In the genomic region with DNA sequence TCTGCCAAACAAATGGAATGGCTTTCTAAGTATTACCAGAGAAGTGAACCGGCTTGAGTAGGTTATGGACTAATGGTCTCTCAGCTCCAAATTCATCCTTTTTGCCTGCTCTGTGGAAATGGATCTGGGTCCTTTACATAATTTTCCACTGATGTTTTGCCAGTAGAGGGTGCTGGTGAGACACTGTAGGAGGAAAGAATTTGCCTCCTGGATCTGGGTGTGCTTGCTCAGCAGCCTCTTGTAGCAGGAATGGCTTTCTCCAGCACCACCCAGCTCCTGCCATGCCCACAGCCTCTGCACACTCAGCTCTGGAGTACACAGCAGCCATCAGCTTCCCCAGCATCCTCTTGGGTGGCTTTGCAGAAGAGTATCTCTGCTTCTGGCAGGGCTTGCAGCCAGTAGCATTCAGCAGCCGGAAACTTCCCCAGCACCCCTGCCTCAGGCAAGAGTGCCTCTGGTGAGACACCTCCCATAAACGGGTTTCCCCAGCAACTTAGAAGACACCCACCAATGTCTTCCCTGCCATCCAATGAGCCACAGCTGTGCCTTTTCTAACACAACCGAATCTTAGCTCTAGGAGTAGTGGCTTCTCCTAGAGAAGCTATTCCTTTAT, we compare ENCODE assay signal across 9 cellular contexts.
DNase-seq lines count a peak whose midpoint lies in the region; ATAC-seq and TF ChIP-seq lines count a peak whose summit lies in the region.
"Had no signal": no experiment of that assay in that cellular context is flagged by ENCODE, and none has a peak within 500 bp of the region (broad histone marks: within the 10 kb centered on the region; RNA-seq: fewer than 3 reads in every experiment).

No MANE protein-coding gene starts in this region.

- H3K9ac ChIP-seq in DND-41 (ENCODE audit: low read depth, low read length) = no peak overlapping the region

- ATAC-seq in DND-41 (ENCODE audit: insufficient read depth, low read depth) (peak; percentile 64; the same call in 2 of the 3 replicates), heart right ventricle (no peak)

- whole genome bisulfite sequencing in testis, 2 donors = 56% methylated on average over 4 of the region's 4 CpGs
- 56% methylated on average over 4 of the region's 4 CpGs for WGBS in heart right ventricle, 2 donors

- H3K9me3 ChIP-seq in DND-41 (ENCODE audit: insufficient read depth, low read length, severe bottlenecking) (no peaks in the 10 kb centered on the region), OCI-LY7 (ENCODE audit: low read length) (no peaks in the 10 kb centered on the region), testis (no peaks in the 10 kb centered on the region), heart right ventricle (peaks cover 0 to 11% (median 0%) of the 10 kb centered on the region in 11 donors)
- H3K9me3 ChIP-seq: neutrophil had no signal

- DNase-seq in DND-41 = peak; percentile 33
- DNase-seq in HEK293T (ENCODE audit: extremely low spot score) = peak; percentile 81
- DNase-seq in OCI-LY7 (ENCODE audit: low spot score) = peak; percentile 43
- DNase-seq in fibroblast of mammary gland (ENCODE audit: low read depth) = peak; percentile 18
- peak; percentile 44 for DNase-seq in testis
- DNase-seq in GOT3 (lab: John Stamatoyannopoulos, UW) = no peak
- no peak for DNase-seq in NCI-H187 treated with DMSO at 0.1 percent for 48 hours (lab: John Stamatoyannopoulos, UW)
- no peak for DNase-seq in heart right ventricle

- TF ChIP-seq CTCF in DND-41 (IDR thresholded peaks at IDR 0.05; ENCODE audit: borderline replicate concordance, extremely low read depth, low read length, poor library complexity, severe bottlenecking) = peak; percentile 78
- peak; percentile 78 for TF ChIP-seq CTCF in OCI-LY7 (conservative IDR thresholded peaks at IDR 0.05; ENCODE audit: low read length)
- TF ChIP-seq CTCF in fibroblast of mammary gland (conservative IDR thresholded peaks at IDR 0.05; ENCODE audit: control insufficient read depth, insufficient read depth, low read depth, low read length) = peak; percentile 39
- TF ChIP-seq CTCF in testis (IDR thresholded peaks at IDR 0.05) = peak in 2 of 3 experiments; percentile 24 to 31
- TF ChIP-seq CTCF in heart right ventricle (IDR thresholded peaks at IDR 0.05) = peak in 2 of 9 donors; percentile 22 to 44

- no TSS peak for BruUV-seq in OCI-LY7 (replicated peaks; lab: Mats Ljungman, UMichigan)

- CTCF ChIA-PET in HEK293T (lab: Yijun Ruan, JAX) = interaction anchor here (0.6 to 1.5 kb wide), 10 partner anchors 13 to 551 kb away, joined by 3 to 6 read pairs (median 3); no protein-coding TSS in a partner anchor
- CTCF ChIA-PET in OCI-LY7 (lab: Charles Lee; ENCODE audit: unreplicated experiment) = no interaction called here

- H3K79me2 ChIP-seq in DND-41 (ENCODE audit: insufficient read depth, low read length) = no peaks in the 10 kb centered on the region
- H3K79me2 ChIP-seq in OCI-LY7 (ENCODE audit: insufficient read depth, low read depth, low read length) = no peaks in the 10 kb centered on the region

- H3K4me3 ChIP-seq in DND-41 (ENCODE audit: low read depth in 1 of 2, low read length in 2 of 2) = no peak overlapping the region
- H3K4me3 ChIP-seq in OCI-LY7 (ENCODE audit: low read depth, low read length, poor library complexity, severe bottlenecking) = no peak overlapping the region
- no peak overlapping the region for H3K4me3 ChIP-seq in fibroblast of mammary gland (ENCODE audit: control insufficient read depth, low read depth, low read length)
- H3K4me3 ChIP-seq in testis = no peak overlapping the region
- no peak overlapping the region for H3K4me3 ChIP-seq in heart right ventricle

- H3K4me2 ChIP-seq in DND-41 (ENCODE audit: insufficient read depth, low read length) (no peak overlapping the region), OCI-LY7 (ENCODE audit: low read length) (no peak overlapping the region)

- H3K27ac ChIP-seq in DND-41 (ENCODE audit: low read length) = no peak overlapping the region
- H3K27ac ChIP-seq in OCI-LY7 (ENCODE audit: low read depth, low read length, poor library complexity, severe bottlenecking) = no peak overlapping the region
- no peak overlapping the region for H3K27ac ChIP-seq in testis
- no peak overlapping the region for H3K27ac ChIP-seq in heart right ventricle
- H3K27ac ChIP-seq: neutrophil had no signal

- H4K20me1 ChIP-seq in DND-41 (ENCODE audit: insufficient read depth, low read length) (no peaks in the 10 kb centered on the region), OCI-LY7 (ENCODE audit: insufficient read depth, low read length) (no peaks in the 10 kb centered on the region)

- H3K36me3 ChIP-seq in DND-41 (ENCODE audit: insufficient read depth, low read length) (no peaks in the 10 kb centered on the region), OCI-LY7 (ENCODE audit: insufficient read depth, low read length) (no peaks in the 10 kb centered on the region), testis (ENCODE audit: low read depth, missing control alignments) (no peaks in the 10 kb centered on the region), heart right ventricle (no peaks in the 10 kb centered on the region)
- H3K36me3 ChIP-seq: neutrophil had no signal

- H2AFZ ChIP-seq in DND-41 (ENCODE audit: low read depth, low read length) = no peak overlapping the region
- no peak overlapping the region for H2AFZ ChIP-seq in OCI-LY7 (ENCODE audit: low read length)

- H3K4me1 ChIP-seq in DND-41 (ENCODE audit: insufficient read depth, low read length) (no peaks in the 10 kb centered on the region), OCI-LY7 (ENCODE audit: insufficient read depth, low read length, poor library complexity, severe bottlenecking) (no peaks in the 10 kb centered on the region), testis (no peaks in the 10 kb centered on the region), heart right ventricle (no peaks in the 10 kb centered on the region)

- H3K9me2 ChIP-seq in OCI-LY7 (ENCODE audit: insufficient read depth, low read length) = no peaks in the 10 kb centered on the region

- no peak for TF ChIP-seq POLR2A in testis (IDR thresholded peaks at IDR 0.05)

- POLR2A ChIA-PET in HEK293T (lab: Yijun Ruan, JAX) = no interaction called here
- POLR2A ChIA-PET in OCI-LY7 (lab: Charles Lee) = no interaction called here

- no peaks in the 10 kb centered on the region for H3K27me3 ChIP-seq in DND-41 (ENCODE audit: insufficient read depth, low read length, poor library complexity)
- no peaks in the 10 kb centered on the region for H3K27me3 ChIP-seq in testis
- H3K27me3 ChIP-seq in heart right ventricle = no peaks in the 10 kb centered on the region
- H3K27me3 ChIP-seq: neutrophil had no signal

- intact Hi-C loops in OCI-LY7 (cut with micrococcal nuclease; ENCODE audit: unreplicated experiment) = loop anchor here (5.0 kb wide), 1 partner anchor 115 kb away; no protein-coding TSS in a partner anchor
- intact Hi-C loops in testis (cut with DNase I; ENCODE audit: low total_unique reads) = no loop called here
- intact Hi-C loops in heart right ventricle (cut with DNase I) = no loop called here

TF ChIP-seq in HEK293T, 16 proteins besides CTCF, POLR2A, EP300 and RAD21:
- TF ChIP-seq ARNT (IDR thresholded peaks at IDR 0.05) = no peak
- no peak for TF ChIP-seq SUZ12 (IDR thresholded peaks at IDR 0.05)
- TF ChIP-seq, protein P1, sequence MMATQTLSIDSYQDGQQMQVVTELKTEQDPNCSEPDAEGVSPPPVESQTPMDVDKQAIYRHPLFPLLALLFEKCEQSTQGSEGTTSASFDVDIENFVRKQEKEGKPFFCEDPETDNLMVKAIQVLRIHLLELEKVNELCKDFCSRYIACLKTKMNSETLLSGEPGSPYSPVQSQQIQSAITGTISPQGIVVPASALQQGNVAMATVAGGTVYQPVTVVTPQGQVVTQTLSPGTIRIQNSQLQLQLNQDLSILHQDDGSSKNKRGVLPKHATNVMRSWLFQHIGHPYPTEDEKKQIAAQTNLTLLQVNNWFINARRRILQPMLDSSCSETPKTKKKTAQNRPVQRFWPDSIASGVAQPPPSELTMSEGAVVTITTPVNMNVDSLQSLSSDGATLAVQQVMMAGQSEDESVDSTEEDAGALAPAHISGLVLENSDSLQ (IDR thresholded peaks at IDR 0.05) = no peak
- no peak for TF ChIP-seq SP1 (IDR thresholded peaks at IDR 0.05)
- no peak for TF ChIP-seq FOXM1 (IDR thresholded peaks at IDR 0.05; ENCODE audit: borderline replicate concordance)
- no peak for TF ChIP-seq LEF1 (IDR thresholded peaks at IDR 0.05; ENCODE audit: borderline replicate concordance)

Comparison
In these comparisons a context has a peak if more than half of its experiments do, and no peak if none do; other contexts are left out.
1. DNase-seq: peak in DND-41 (single experiment), HEK293T (single experiment), OCI-LY7 (single experiment), fibroblast of mammary gland (single experiment) and testis (single experiment); none in GOT3 (single experiment), NCI-H187 treated with DMSO at 0.1 percent for 48 hours (single experiment) and heart right ventricle (0 of 2).